Comparison of ENCODE assay signal across 8 cellular contexts in genomic region chr7:148856035-148856881, GRCh38. TPM values are rescaled to one million over a fixed set of nuclear protein-coding genes. Genes with fewer than 3 reads are reported as not detected.
DNase-seq lines count a peak whose midpoint lies in the region; ATAC-seq and TF ChIP-seq lines count a peak whose summit lies in the region.

No MANE protein-coding gene starts in this region.

- H3K27ac Mint-ChIP-seq in IgD-negative memory B cell = peak overlapping the region in 2 of 3 donors; percentile 24 to 51
- peak overlapping the region; percentile 82 for H3K27ac Mint-ChIP-seq in activated CD4-positive, alpha-beta memory T cell treated with anti-CD3 and anti-CD28 coated beads for 36 hours
- no peak overlapping the region for H3K27ac Mint-ChIP-seq in osteocyte (ENCODE audit: unreplicated experiment)

- peak; percentile 54 for ATAC-seq in GM19438 (IDR thresholded peaks at IDR 0.05; ENCODE audit: low read depth, unreplicated experiment)
- ATAC-seq in GM21825 (IDR thresholded peaks at IDR 0.05; ENCODE audit: unreplicated experiment) = no peak

- intact Hi-C loops in activated CD4-positive, alpha-beta memory T cell treated with anti-CD3 and anti-CD28 coated beads for 36 hours (cut with micrococcal nuclease) = loop anchor here (1.0 to 10.0 kb wide), 5 partner anchors 28 to 271 kb away; partner anchors contain the start of gene EZH2

- POLR2A ChIA-PET in activated CD4-positive, alpha-beta memory T cell treated with anti-CD3 and anti-CD28 coated beads for 36 hours (lab: Charles Lee) = interaction anchor here (0.6 to 2.7 kb wide), 8 partner anchors 16 to 87 kb away, joined by 3 to 15 read pairs (median 5); partner anchors contain the start of gene EZH2

- H3K4me1 Mint-ChIP-seq in IgD-negative memory B cell = peaks cover 10 to 18% (median 13%) of the 10 kb centered on the region in 3 donors
- H3K4me1 Mint-ChIP-seq in activated CD4-positive, alpha-beta memory T cell treated with anti-CD3 and anti-CD28 coated beads for 36 hours (ENCODE audit: low read depth) = peaks cover 39% of the 10 kb centered on the region
- peaks cover 21% of the 10 kb centered on the region for H3K4me1 Mint-ChIP-seq in osteocyte (ENCODE audit: unreplicated experiment)

- H3K4me3 ChIP-seq in epithelial cell of esophagus (ENCODE audit: low read length) = no peak overlapping the region

- peak; percentile 14 for DNase-seq in Caki2 (ENCODE audit: low read depth)
- DNase-seq in activated CD4-positive, alpha-beta memory T cell treated with anti-CD3 and anti-CD28 coated beads for 36 hours = peak; percentile 58
- DNase-seq in epithelial cell of esophagus (ENCODE audit: low read depth) = peak; percentile 73
- DNase-seq in osteocyte (ENCODE audit: extremely low spot score, unreplicated experiment) = no peak
- DNase-seq in NCI-H2196 treated with DMSO at 0.1 percent for 48 hours (lab: John Stamatoyannopoulos, UW; ENCODE audit: unreplicated experiment) = no peak

- H3K27me3 Mint-ChIP-seq in IgD-negative memory B cell = no peaks in the 10 kb centered on the region
- H3K27me3 Mint-ChIP-seq in activated CD4-positive, alpha-beta memory T cell treated with anti-CD3 and anti-CD28 coated beads for 36 hours = no peaks in the 10 kb centered on the region
- no peaks in the 10 kb centered on the region for H3K27me3 Mint-ChIP-seq in osteocyte (ENCODE audit: unreplicated experiment)

- peaks cover 2% of the 10 kb centered on the region for H3K36me3 Mint-ChIP-seq in IgD-negative memory B cell
- no peaks in the 10 kb centered on the region for H3K36me3 Mint-ChIP-seq in activated CD4-positive, alpha-beta memory T cell treated with anti-CD3 and anti-CD28 coated beads for 36 hours
- H3K36me3 Mint-ChIP-seq in osteocyte (ENCODE audit: unreplicated experiment) = no peaks in the 10 kb centered on the region

- TF ChIP-seq CTCF in epithelial cell of esophagus (IDR thresholded peaks at IDR 0.05; ENCODE audit: insufficient read depth, low read depth, low read length, missing control alignments) = peak; percentile 84
- peak; percentile 62 for TF ChIP-seq CTCF in osteocyte (IDR thresholded peaks at IDR 0.05)

- H3K4me3 Mint-ChIP-seq in IgD-negative memory B cell (peak overlapping the region; percentile 27 to 81 (median 58)), osteocyte (ENCODE audit: unreplicated experiment) (no peak overlapping the region)
- H3K4me3 Mint-ChIP-seq in activated CD4-positive, alpha-beta memory T cell treated with anti-CD3 and anti-CD28 coated beads for 36 hours = no peak overlapping the region

- H3K9me3 Mint-ChIP-seq in IgD-negative memory B cell (no peaks in the 10 kb centered on the region), osteocyte (ENCODE audit: unreplicated experiment) (no peaks in the 10 kb centered on the region)
- no peaks in the 10 kb centered on the region for H3K9me3 Mint-ChIP-seq in activated CD4-positive, alpha-beta memory T cell treated with anti-CD3 and anti-CD28 coated beads for 36 hours

- CTCF ChIA-PET in activated CD4-positive, alpha-beta memory T cell treated with anti-CD3 and anti-CD28 coated beads for 36 hours (lab: Charles Lee) = interaction anchor here (0.6 to 2.4 kb wide), 25 partner anchors 9 to 351 kb away, joined by 3 to 23 read pairs (median 4); partner anchors contain the start of gene EZH2

- in situ Hi-C loops in Caki2 (cut with HindIII; ENCODE audit: low pct_unique_long_range_greater_than_20kb, low sequenced_read_pairs) = no loop called here

RNA-seq across cellular contexts. Expression of gene EZH2, which starts 27.8 kb away (rescaled TPM):
- 9.4 and 23.7 TPM in 2 replicates for total RNA-seq in Caki2 (2014; rRNA removed; shearing (Covaris generic); ENCODE audit: low replicate concordance)
- 2.6 TPM for polyA plus RNA-seq in IgD-negative memory B cell
- 100 to 1,000 TPM; 102 to 103 TPM for total RNA-seq in activated CD4-positive, alpha-beta memory T cell treated with anti-CD3 and anti-CD28 coated beads for 36 hours
- 13.0 and 14.9 TPM in 2 replicates for total RNA-seq in osteocyte

Comparison
In these comparisons a context has a peak if more than half of its experiments do, and no peak if none do; other contexts are left out.
1. DNase-seq: peak in Caki2 (single experiment), activated CD4-positive, alpha-beta memory T cell treated with anti-CD3 and anti-CD28 coated beads for 36 hours (single experiment) and epithelial cell of esophagus (single experiment); none in osteocyte (single experiment) and NCI-H2196 treated with DMSO at 0.1 percent for 48 hours (single experiment).
2. H3K4me3 Mint-ChIP-seq: peak in IgD-negative memory B cell (4 of 4); none in activated CD4-positive, alpha-beta memory T cell treated with anti-CD3 and anti-CD28 coated beads for 36 hours (single experiment) and osteocyte (single experiment).